Comparison of ENCODE assay signal across 9 cellular contexts in genomic region chrX:131288738-131289511, GRCh38. TPM values are rescaled to one million over a fixed set of nuclear protein-coding genes. Genes with fewer than 3 reads are reported as not detected.
DNase-seq lines count a peak whose midpoint lies in the region; ATAC-seq and TF ChIP-seq lines count a peak whose summit lies in the region.
"Had no signal": no experiment of that assay in that cellular context is flagged by ENCODE, and none has a peak within 500 bp of the region (broad histone marks: within the 10 kb centered on the region; RNA-seq: fewer than 3 reads in every experiment).

IGSF1 (minus strand) TSS chrX:131289306; CDS start chrX:131286674, 2,632 bp downstream.

- H3K4me3 Mint-ChIP-seq in activated naive CD4-positive, alpha-beta T cell treated with anti-CD3 and anti-CD28 coated beads for 36 hours: peak within 1 kb of the TSS; percentile 47
- H3K4me3 Mint-ChIP-seq in type B pancreatic cell: peak within 1 kb of the TSS; percentile 91
- no peak within 1 kb of the TSS for H3K4me3 Mint-ChIP-seq in effector memory CD8-positive, alpha-beta T cell

- H3K9me3 Mint-ChIP-seq in activated naive CD4-positive, alpha-beta T cell treated with anti-CD3 and anti-CD28 coated beads for 36 hours: no peaks in the 10 kb centered on the region
- H3K9me3 Mint-ChIP-seq in type B pancreatic cell: no peaks in the 10 kb centered on the region
- H3K9me3 Mint-ChIP-seq in effector memory CD8-positive, alpha-beta T cell: no peaks in the 10 kb centered on the region

- H3K9me3 ChIP-seq in liver (ENCODE audit: control insufficient read depth in 4 of 4, low read length in 3 of 4): no peaks in the 10 kb centered on the region

- 5% methylated on average over 32 of the region's 32 CpGs for WGBS in liver

- no peak within 1 kb of the TSS for H3K9ac ChIP-seq in liver (ENCODE audit: low read depth in 1 of 2, low read length in 2 of 2)

- no peak for ATAC-seq in effector memory CD8-positive, alpha-beta T cell (replicated peaks)
- no peak for ATAC-seq in HG02571 (IDR thresholded peaks at IDR 0.05; ENCODE audit: unreplicated experiment)

- no peak for TF ChIP-seq CTCF in liver (IDR thresholded peaks at IDR 0.05; ENCODE audit: low read depth, low read length, missing input control)
- TF ChIP-seq CTCF in type B pancreatic cell (conservative IDR thresholded peaks at IDR 0.05): no peak

- no peaks in the 10 kb centered on the region for H3K4me1 Mint-ChIP-seq in activated naive CD4-positive, alpha-beta T cell treated with anti-CD3 and anti-CD28 coated beads for 36 hours (ENCODE audit: low read depth)
- H3K4me1 Mint-ChIP-seq in type B pancreatic cell (ENCODE audit: unreplicated experiment): peaks cover 11% of the 10 kb centered on the region
- peaks cover 0 to 2% of the 10 kb centered on the region in 2 donors for H3K4me1 Mint-ChIP-seq in effector memory CD8-positive, alpha-beta T cell (ENCODE audit: low read depth in 2 of 2)

- no peak for DNase-seq in activated naive CD4-positive, alpha-beta T cell treated with anti-CD3 and anti-CD28 coated beads for 36 hours
- no peak for DNase-seq in activated naive CD4-positive, alpha-beta T cell treated with anti-CD3 and anti-CD28 coated beads, Interleukin-2, amount 50 U/mL, for 16 hours
- DNase-seq in caudate nucleus (lab: John Stamatoyannopoulos, UW) (peak in 48 of 61 donors; percentile 0 to 68 (median 16)), type B pancreatic cell (ENCODE audit: extremely low spot score, unreplicated experiment) (no peak), NCI-H1417 treated with DMSO at 0.1 percent for 48 hours (lab: John Stamatoyannopoulos, UW) (no peak)
- DNase-seq in effector memory CD8-positive, alpha-beta T cell: no peak

- no peak for TF ChIP-seq RAD21 in liver (IDR thresholded peaks at IDR 0.05)

- no peaks in the 10 kb centered on the region for H3K36me3 Mint-ChIP-seq in activated naive CD4-positive, alpha-beta T cell treated with anti-CD3 and anti-CD28 coated beads for 36 hours (ENCODE audit: low read depth)
- H3K36me3 Mint-ChIP-seq in type B pancreatic cell: no peaks in the 10 kb centered on the region
- H3K36me3 Mint-ChIP-seq in effector memory CD8-positive, alpha-beta T cell (ENCODE audit: insufficient read depth): no peaks in the 10 kb centered on the region

- peaks cover 0 to 5% (median 0%) of the 10 kb centered on the region in 4 donors for H3K27me3 ChIP-seq in liver (ENCODE audit: control insufficient read depth in 4 of 4, insufficient read depth in 4 of 4, low read length in 3 of 4)

- no peak within 1 kb of the TSS for H3K27ac ChIP-seq in caudate nucleus (ENCODE audit: low read depth, low read length)
- H3K27ac ChIP-seq in liver (ENCODE audit: low read depth in 1 of 2, low read length in 2 of 2): no peak within 1 kb of the TSS

- intact Hi-C loops in activated naive CD4-positive, alpha-beta T cell treated with anti-CD3 and anti-CD28 coated beads for 36 hours (cut with micrococcal nuclease): no loop called here

- H3K27me3 Mint-ChIP-seq in activated naive CD4-positive, alpha-beta T cell treated with anti-CD3 and anti-CD28 coated beads for 36 hours (ENCODE audit: low read depth): peaks cover 6% of the 10 kb centered on the region
- peaks cover 5% of the 10 kb centered on the region for H3K27me3 Mint-ChIP-seq in type B pancreatic cell
- H3K27me3 Mint-ChIP-seq in effector memory CD8-positive, alpha-beta T cell: no peaks in the 10 kb centered on the region

- H3K36me3 ChIP-seq in liver (ENCODE audit: control insufficient read depth in 4 of 4, insufficient read depth in 3 of 4, low read depth in 1 of 4, low read length in 3 of 4): no peaks in the 10 kb centered on the region

- CTCF ChIA-PET in activated naive CD4-positive, alpha-beta T cell treated with anti-CD3 and anti-CD28 coated beads for 36 hours (lab: Charles Lee): no interaction called here

- peaks cover 2 to 4% (median 3%) of the 10 kb centered on the region in 4 donors for H3K4me1 ChIP-seq in liver (ENCODE audit: control insufficient read depth in 4 of 4, insufficient read depth in 4 of 4, low read length in 3 of 4)

- H3K4me3 ChIP-seq in liver (ENCODE audit: low read depth in 1 of 3, low read length in 3 of 3): peak within 1 kb of the TSS in 2 of 3 donors; percentile 20 to 25

- no peak within 1 kb of the TSS for H3K27ac Mint-ChIP-seq in activated naive CD4-positive, alpha-beta T cell treated with anti-CD3 and anti-CD28 coated beads for 36 hours
- peak within 1 kb of the TSS; percentile 55 for H3K27ac Mint-ChIP-seq in type B pancreatic cell
- no peak within 1 kb of the TSS for H3K27ac Mint-ChIP-seq in effector memory CD8-positive, alpha-beta T cell

TF ChIP-seq in liver, 16 proteins besides CTCF, POLR2A, EP300 and RAD21:
- TF ChIP-seq JUND (IDR thresholded peaks at IDR 0.05): no peak
- TF ChIP-seq HNF4G (IDR thresholded peaks at IDR 0.05): no peak
- no peak for TF ChIP-seq YY1 (IDR thresholded peaks at IDR 0.05)
- no peak for TF ChIP-seq FOXA1 (IDR thresholded peaks at IDR 0.05)
- no peak for TF ChIP-seq TAF1 (conservative IDR thresholded peaks at IDR 0.05)
- no peak for TF ChIP-seq MAX (IDR thresholded peaks at IDR 0.05)
- no peak for TF ChIP-seq SP1 (IDR thresholded peaks at IDR 0.05)
- TF ChIP-seq HNF4A (conservative IDR thresholded peaks at IDR 0.05): no peak
- no peak for TF ChIP-seq ATF3 (IDR thresholded peaks at IDR 0.05)
- TF ChIP-seq NR2F2 (IDR thresholded peaks at IDR 0.05): no peak
- TF ChIP-seq RXRA (IDR thresholded peaks at IDR 0.05): no peak
- TF ChIP-seq FOXA2 (IDR thresholded peaks at IDR 0.05): no peak
- TF ChIP-seq EGR1 (IDR thresholded peaks at IDR 0.05; ENCODE audit: low read depth in 2 of 2): no peak
- no peak for TF ChIP-seq REST (IDR thresholded peaks at IDR 0.05)

RNA-seq across cellular contexts. Expression of gene IGSF1, which starts in this region (rescaled TPM):
- not detected for total RNA-seq in activated naive CD4-positive, alpha-beta T cell treated with anti-CD3 and anti-CD28 coated beads for 36 hours
- 10 to 100 TPM in 1 of 2 donors, under 1 TPM in 1; 0.17 to 50.7 TPM for total RNA-seq in liver
- polyA plus RNA-seq in liver: under 1 TPM; 0.15 to 0.21 TPM
- 15.7 and 19.2 TPM in 2 replicates for total RNA-seq in type B pancreatic cell (ENCODE audit: low replicate concordance)
- polyA plus RNA-seq: BJ had no signal

Comparison
In these comparisons a context has a peak if more than half of its experiments do, and no peak if none do; other contexts are left out.
1. DNase-seq: peak in caudate nucleus (48 of 61); none in activated naive CD4-positive, alpha-beta T cell treated with anti-CD3 and anti-CD28 coated beads for 36 hours (single experiment), activated naive CD4-positive, alpha-beta T cell treated with anti-CD3 and anti-CD28 coated beads, Interleukin-2, amount 50 U/mL, for 16 hours (single experiment), type B pancreatic cell (single experiment), effector memory CD8-positive, alpha-beta T cell (0 of 3) and NCI-H1417 treated with DMSO at 0.1 percent for 48 hours (single experiment).
2. H3K4me3 Mint-ChIP-seq: peak in activated naive CD4-positive, alpha-beta T cell treated with anti-CD3 and anti-CD28 coated beads for 36 hours (single experiment) and type B pancreatic cell (single experiment); none in effector memory CD8-positive, alpha-beta T cell (0 of 2).